Comparison of ENCODE assay signal across 13 cellular contexts in the genomic region with DNA sequence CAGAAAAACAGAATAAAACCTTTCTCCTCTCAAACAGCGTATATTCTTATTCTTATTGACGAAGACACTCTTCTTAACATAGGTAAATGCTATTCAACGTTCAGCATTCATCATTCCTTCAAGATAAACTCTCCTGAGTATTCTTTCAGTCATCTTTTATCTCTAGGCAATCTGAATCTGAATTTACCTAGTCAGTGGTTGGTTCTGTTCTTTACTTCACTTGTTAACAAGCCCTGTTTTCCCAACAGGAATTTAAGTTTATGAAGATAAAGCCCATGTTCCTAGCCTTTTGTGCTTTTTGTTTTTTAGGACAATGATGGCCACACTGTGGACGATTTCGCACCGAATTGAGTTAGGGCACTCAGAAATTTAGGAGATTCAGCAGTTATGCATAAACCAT. TPM values are rescaled to one million over a fixed set of nuclear protein-coding genes. Genes with fewer than 3 reads are reported as not detected.
DNase-seq lines count a peak whose midpoint lies in the region; ATAC-seq and TF ChIP-seq lines count a peak whose summit lies in the region.
"Had no signal": no experiment of that assay in that cellular context is flagged by ENCODE, and none has a peak within 500 bp of the region (broad histone marks: within the 10 kb centered on the region; RNA-seq: fewer than 3 reads in every experiment).

No MANE protein-coding gene starts in this region.

- ATAC-seq in left ventricle myocardium superior (no peak), GM21381 (IDR thresholded peaks at IDR 0.05; ENCODE audit: unreplicated experiment) (no peak)

- intact Hi-C loops in activated naive CD4-positive, alpha-beta T cell treated with anti-CD3 and anti-CD28 coated beads for 36 hours (cut with micrococcal nuclease) = loop anchor here (5.0 to 10.0 kb wide), 2 partner anchors 296 to 1981 kb away; partner anchors contain the start of genes NAA16, NHLRC3 and PROSER1
- intact Hi-C loops in OCI-LY7 (cut with micrococcal nuclease; ENCODE audit: unreplicated experiment) (loop anchor here (2.0 kb wide), 2 partner anchors 83 to 445 kb away; no protein-coding TSS in a partner anchor), left ventricle myocardium superior (cut with micrococcal nuclease) (no loop called here)

- no peaks in the 10 kb centered on the region for H3K9me2 ChIP-seq in OCI-LY7 (ENCODE audit: insufficient read depth, low read length)
- H3K9me2 ChIP-seq: SK-N-SH had no signal

- peaks cover 25% of the 10 kb centered on the region for H3K36me3 Mint-ChIP-seq in activated naive CD4-positive, alpha-beta T cell treated with anti-CD3 and anti-CD28 coated beads for 36 hours (ENCODE audit: low read depth)

- no peaks in the 10 kb centered on the region for H3K27me3 ChIP-seq in effector memory CD4-positive, alpha-beta T cell (replicated peaks; ENCODE audit: control insufficient read depth, insufficient read depth, low read length, poor library complexity, severe bottlenecking)
- H3K27me3 ChIP-seq in thymus (ENCODE audit: control insufficient read depth, insufficient read depth) = no peaks in the 10 kb centered on the region

- H3K4me3 Mint-ChIP-seq in activated naive CD4-positive, alpha-beta T cell treated with anti-CD3 and anti-CD28 coated beads for 36 hours = peak overlapping the region; percentile 81

- no peak for DNase-seq in activated naive CD4-positive, alpha-beta T cell treated with anti-CD3 and anti-CD28 coated beads for 36 hours
- DNase-seq in activated naive CD4-positive, alpha-beta T cell (lab: John Stamatoyannopoulos, UW) = no peak
- DNase-seq in OCI-LY7 (ENCODE audit: low spot score) (no peak), left ventricle myocardium superior (no peak), COLO668 (lab: John Stamatoyannopoulos, UW; ENCODE audit: unreplicated experiment) (no peak)
- DNase-seq in effector memory CD4-positive, alpha-beta T cell = no peak
- DNase-seq: activated CD4-positive, alpha-beta T cell treated with anti-CD3 and anti-CD28 coated beads, Interleukin-2, amount 50 U/mL, for 1 hour; NCI-H69; retina; SK-N-SH had no signal

- WGBS in thymus = 30% methylated on average over 6 of the region's 6 CpGs

- no peak overlapping the region for H2AFZ ChIP-seq in OCI-LY7 (ENCODE audit: low read length)

- H3K4me3 ChIP-seq in OCI-LY7 (ENCODE audit: low read depth, low read length, poor library complexity, severe bottlenecking) = peak overlapping the region; percentile 84
- H3K4me3 ChIP-seq in effector memory CD4-positive, alpha-beta T cell (ENCODE audit: insufficient read depth, low read depth, low read length, poor library complexity, severe bottlenecking) = peak overlapping the region; percentile 43
- H3K4me3 ChIP-seq in thymus (ENCODE audit: low read length) = peak overlapping the region; percentile 65

- peaks cover 48% of the 10 kb centered on the region for H3K4me1 Mint-ChIP-seq in activated naive CD4-positive, alpha-beta T cell treated with anti-CD3 and anti-CD28 coated beads for 36 hours (ENCODE audit: low read depth)

- peaks cover 100% of the 10 kb centered on the region for H3K79me2 ChIP-seq in OCI-LY7 (ENCODE audit: insufficient read depth, low read depth, low read length)

- H3K27me3 Mint-ChIP-seq in activated naive CD4-positive, alpha-beta T cell treated with anti-CD3 and anti-CD28 coated beads for 36 hours (ENCODE audit: low read depth) = no peaks in the 10 kb centered on the region

- peak overlapping the region; percentile 94 for H3K27ac ChIP-seq in OCI-LY7 (ENCODE audit: low read depth, low read length, poor library complexity, severe bottlenecking)
- peak overlapping the region; percentile 54 for H3K27ac ChIP-seq in effector memory CD4-positive, alpha-beta T cell (ENCODE audit: insufficient read depth, low read length, poor library complexity, severe bottlenecking)
- peak overlapping the region; percentile 31 for H3K27ac ChIP-seq in thymus (ENCODE audit: low read depth)

- H4K20me1 ChIP-seq in OCI-LY7 (ENCODE audit: insufficient read depth, low read length) = peaks cover 23% of the 10 kb centered on the region; the same call in 1 of the 2 replicates

- H3K9me3 Mint-ChIP-seq in activated naive CD4-positive, alpha-beta T cell treated with anti-CD3 and anti-CD28 coated beads for 36 hours = no peaks in the 10 kb centered on the region

- H3K4me2 ChIP-seq in OCI-LY7 (ENCODE audit: low read length) = peak overlapping the region; percentile 96
- H3K4me2 ChIP-seq: SK-N-SH had no signal

- H3K4me1 ChIP-seq in OCI-LY7 (ENCODE audit: insufficient read depth, low read length, poor library complexity, severe bottlenecking) = peaks cover 49% of the 10 kb centered on the region
- peaks cover 28% of the 10 kb centered on the region for H3K4me1 ChIP-seq in effector memory CD4-positive, alpha-beta T cell (ENCODE audit: control insufficient read depth, insufficient read depth, low read length, poor library complexity, severe bottlenecking)
- H3K4me1 ChIP-seq in thymus (ENCODE audit: control insufficient read depth, insufficient read depth, low read length) = peaks cover 14% of the 10 kb centered on the region

- H3K9me3 ChIP-seq in OCI-LY7 (ENCODE audit: low read length) (no peaks in the 10 kb centered on the region), thymus (ENCODE audit: control insufficient read depth) (no peaks in the 10 kb centered on the region)
- H3K9me3 ChIP-seq in effector memory CD4-positive, alpha-beta T cell (ENCODE audit: control insufficient read depth, low read length) = no peaks in the 10 kb centered on the region
- H3K9me3 ChIP-seq: SK-N-SH, tibial nerve had no signal

- POLR2A ChIA-PET in OCI-LY7 (lab: Charles Lee) = interaction anchor here (0.8 to 9.1 kb wide), 13 partner anchors 9 to 94 kb away, joined by 3 to 152 read pairs (median 13); no protein-coding TSS in a partner anchor

- H3K36me3 ChIP-seq in OCI-LY7 (ENCODE audit: insufficient read depth, low read length) (peaks cover 74% of the 10 kb centered on the region), thymus (ENCODE audit: control insufficient read depth, insufficient read depth) (peaks cover 4% of the 10 kb centered on the region)
- peaks cover 10% of the 10 kb centered on the region for H3K36me3 ChIP-seq in effector memory CD4-positive, alpha-beta T cell (ENCODE audit: control insufficient read depth, insufficient read depth, low read length)
- H3K36me3 ChIP-seq: tibial nerve had no signal

- H3K27ac Mint-ChIP-seq in activated naive CD4-positive, alpha-beta T cell treated with anti-CD3 and anti-CD28 coated beads for 36 hours = peak overlapping the region; percentile 99

- CTCF ChIA-PET in activated naive CD4-positive, alpha-beta T cell treated with anti-CD3 and anti-CD28 coated beads for 36 hours (lab: Charles Lee) = interaction anchor here (0.6 to 1.6 kb wide), 4 partner anchors 9 to 37 kb away, joined by 3 to 4 read pairs (median 4); no protein-coding TSS in a partner anchor
- CTCF ChIA-PET in OCI-LY7 (lab: Charles Lee; ENCODE audit: unreplicated experiment) = no interaction called here

- TF ChIP-seq CTCF in OCI-LY7 (conservative IDR thresholded peaks at IDR 0.05; ENCODE audit: low read length) = no peak

- BruUV-seq in OCI-LY7 (replicated peaks; lab: Mats Ljungman, UMichigan) = TSS peak; percentile 1

RNA-seq across cellular contexts. Expression of gene ELF1, which starts 3.2 kb away (rescaled TPM):
- 10 to 100 TPM; 61.7 to 62.3 TPM for total RNA-seq in activated naive CD4-positive, alpha-beta T cell treated with anti-CD3 and anti-CD28 coated beads for 36 hours
- total RNA-seq in OCI-LY7 (2014; rRNA removed; shearing (Covaris generic)) = 106 and 111 TPM in 2 replicates
- total RNA-seq in OCI-LY7 (2022) = 248 and 276 TPM in 2 replicates
- 64.2 TPM for polyA plus RNA-seq in thymus
- total RNA-seq in left ventricle myocardium superior = 33.3 TPM

RNA-seq across cellular contexts. Expression of gene WBP4, which starts 45.4 kb away (rescaled TPM):
- 1 to 10 TPM; 8.1 to 8.2 TPM for total RNA-seq in activated naive CD4-positive, alpha-beta T cell treated with anti-CD3 and anti-CD28 coated beads for 36 hours
- total RNA-seq in OCI-LY7 (2014; rRNA removed; shearing (Covaris generic)) = 5.9 and 7.9 TPM in 2 replicates
- total RNA-seq in OCI-LY7 (2022) (7.3 and 8.6 TPM in 2 replicates), left ventricle myocardium superior (20.8 TPM)
- 16.6 TPM for polyA plus RNA-seq in thymus

Comparison
In these comparisons a context has a peak if more than half of its experiments do, and no peak if none do; other contexts are left out.
1. H3K27ac ChIP-seq: peak in every context shown above with its lines; median percentile 94 in OCI-LY7; 54 in effector memory CD4-positive, alpha-beta T cell; 31 in thymus.